31 cellular contexts compared by ENCODE assay signal in genomic region chr2:46018773-46019593, GRCh38.
DNase-seq lines count a peak whose midpoint lies in the region; ATAC-seq, FAIRE-seq and TF ChIP-seq lines count a peak whose summit lies in the region.
"Had no signal": no experiment of that assay in that cellular context is flagged by ENCODE, and none has a peak within 500 bp of the region (broad histone marks: within the 10 kb centered on the region; RNA-seq: fewer than 3 reads in every experiment).

No MANE protein-coding gene starts in this region.

- TF ChIP-seq RAD21 in A549 (conservative IDR thresholded peaks at IDR 0.05 in 1 of 2, IDR thresholded peaks at IDR 0.05 in 1 of 2) (no peak), H1 (IDR thresholded peaks at IDR 0.05 in 1 of 2, conservative IDR thresholded peaks at IDR 0.05 in 1 of 2; ENCODE audit: low read depth in 2 of 2, low read length in 2 of 2) (0 out of 4 replicates have a peak, but pooled peaks of 1 of the 2 experiments have one; percentile 5)

- intact Hi-C loops in activated CD4-positive, alpha-beta T cell treated with anti-CD3 and anti-CD28 coated beads, Interleukin-2, amount 10 ng/mL, durations not matched to agents 24 days and 14 days (cut with micrococcal nuclease), result no loop called here

- H3K23me2 ChIP-seq in H1 (ENCODE audit: low read depth, low read length), result no peaks in the 10 kb centered on the region

- H3K79me1 ChIP-seq in H1 (ENCODE audit: low read depth, low read length), result no peaks in the 10 kb centered on the region

- TF ChIP-seq POLR2A in A549 (IDR thresholded peaks at IDR 0.05; ENCODE audit: low read length) (no peak), H1 (IDR thresholded peaks at IDR 0.05; ENCODE audit: control extremely low read depth in 1 of 2, low read depth in 2 of 2, low read length in 2 of 2) (no peak)

- H2BK15ac ChIP-seq in H1 (ENCODE audit: low read length), result 0 out of 2 replicates have a peak overlapping the region, but pooled peaks have one; percentile 37

- H3K4me1 Mint-ChIP-seq in activated CD4-positive, alpha-beta T cell treated with anti-CD3 and anti-CD28 coated beads, Interleukin-2, amount 10 ng/mL, durations not matched to agents 24 days and 14 days, result peaks cover 42% of the 10 kb centered on the region
- H3K4me1 Mint-ChIP-seq: stimulated activated naive B cell treated with anti-CD40 and anti-IgM and Interleukin-4, amounts not matched to agents 10 μg/mL and 1 μg/mL and 100 μg/mL, for 72 hours had no signal

- no peak for DNase-seq in activated CD4-positive, alpha-beta T cell treated with anti-CD3 and anti-CD28 coated beads, Interleukin-2, amount 10 ng/mL, durations not matched to agents 24 days and 14 days
- DNase-seq in activated CD4-positive, alpha-beta T cell treated with anti-CD3 and anti-CD28 coated beads for 48 hours, result no peak
- no peak for DNase-seq in A549 (ENCODE audit: low read depth in 1 of 2, low spot score in 1 of 2)
- DNase-seq in H1 (ENCODE audit: low read depth in 1 of 2, low spot score in 2 of 2), result no peak
- no peak for DNase-seq in NK-92 (lab: John Stamatoyannopoulos, UW; ENCODE audit: unreplicated experiment)
- DNase-seq in AG20443 (ENCODE audit: low spot score), result no peak
- DNase-seq: activated CD4-positive, CD25-positive, alpha-beta regulatory T cell treated with anti-CD3 and anti-CD28 coated beads, Interleukin-2, amount 50 U/mL, for 72 hours; activated CD8-positive, alpha-beta memory T cell treated with anti-CD3 and anti-CD28 coated beads, Interleukin-2, amount 50 U/mL, for 48 hours; activated naive CD4-positive, alpha-beta T cell treated with anti-CD3 and anti-CD28 coated beads for 36 hours; COR-L47; cortex of kidney; DMS79; foreskin melanocyte; GM23248; Kasumi-1; naive B cell; NCI-H1930; NCI-H774; retina; stimulated activated CD4-positive, alpha-beta T cell treated with anti-CD3 and anti-CD28 coated beads, Interleukin-4, amount 100 ng/mL, for 1 hour; stimulated activated naive B cell treated with anti-CD40 and anti-IgM and Interleukin-4, amounts not matched to agents 10 μg/mL and 1 μg/mL and 100 μg/mL, for 72 hours; T-helper 9 cell; uterus had no signal

- no peak overlapping the region for H3K18ac ChIP-seq in H1 (ENCODE audit: extremely low read depth, low read length)

- POLR2A ChIA-PET in A549 (lab: Yijun Ruan, JAX) (no interaction called here), H1 (lab: Charles Lee; ENCODE audit: partially characterized antibody) (interaction anchor here (1.0 to 1.7 kb wide), 2 partner anchors 9 to 27 kb away, joined by 3 read pairs; no protein-coding TSS in a partner anchor)

- peak; percentile 72 to 80; a peak in 4 of 6 replicates for ATAC-seq in A549
- no peak for ATAC-seq in HG03432 (IDR thresholded peaks at IDR 0.05; ENCODE audit: unreplicated experiment)
- ATAC-seq: SK-N-SH treated with all-trans-retinoic acid at 6 μM for 48 hours; stimulated activated naive B cell treated with anti-CD40 and anti-IgM and Interleukin-4, amounts not matched to agents 10 μg/mL and 1 μg/mL and 100 μg/mL, for 72 hours had no signal

- H3K4me1 ChIP-seq in A549 (peaks cover 5% of the 10 kb centered on the region; the same call in 2 of the 3 replicates), H1 (replicated peaks in 1 of 4; ENCODE audit: control insufficient read depth in 3 of 4, insufficient read depth in 4 of 4, low read length in 3 of 4) (peaks cover 6 to 14% (median 9%) of the 10 kb centered on the region in 4 experiments; a peak in 6 of 7 replicates)
- H3K4me1 ChIP-seq: uterus had no signal

- H4K8ac ChIP-seq in H1 (ENCODE audit: extremely low read depth, insufficient read depth, low read length), result no peak overlapping the region

- no peaks in the 10 kb centered on the region for H3K9me3 ChIP-seq in A549
- 0 out of 4 replicates have a peak, but pooled peaks cover 0 to 3% of the 10 kb centered on the region in 2 experiments for H3K9me3 ChIP-seq in H1 (ENCODE audit: insufficient read depth in 2 of 2, low read depth in 1 of 2, low read length in 1 of 2)
- H3K9me3 ChIP-seq: esophagus muscularis mucosa, thoracic aorta, uterus had no signal

- H3K4me3 ChIP-seq in A549, result no peak overlapping the region
- no peak overlapping the region for H3K4me3 ChIP-seq in H1 (ENCODE audit: extremely low read depth in 1 of 4, insufficient read depth in 2 of 4, low read depth in 3 of 4, low read length in 4 of 4)
- H3K4me3 ChIP-seq: BLaER1 treated with 17β-estradiol and CSF1 and Interleukin-3, amounts not matched to agents 10 nM and 100 nM; cardiac muscle cell; esophagus muscularis mucosa; GM23248; thoracic aorta; uterus had no signal

- H3K27me3 Mint-ChIP-seq in activated CD4-positive, alpha-beta T cell treated with anti-CD3 and anti-CD28 coated beads, Interleukin-2, amount 10 ng/mL, durations not matched to agents 24 days and 14 days, result no peaks in the 10 kb centered on the region
- H3K27me3 Mint-ChIP-seq: naive B cell; stimulated activated naive B cell treated with anti-CD40 and anti-IgM and Interleukin-4, amounts not matched to agents 10 μg/mL and 1 μg/mL and 100 μg/mL, for 72 hours had no signal

- no peak overlapping the region for H3K9ac ChIP-seq in H1 (replicated peaks in 1 of 4; ENCODE audit: extremely low read depth in 1 of 4, low read depth in 3 of 4, low read length in 3 of 4)
- H3K9ac ChIP-seq: BLaER1 treated with 17β-estradiol and CSF1 and Interleukin-3, amounts not matched to agents 10 nM and 100 nM; GM23248 had no signal

- no peak overlapping the region for H2BK20ac ChIP-seq in H1 (ENCODE audit: low read length)

- H3K27ac Mint-ChIP-seq in activated CD4-positive, alpha-beta T cell treated with anti-CD3 and anti-CD28 coated beads, Interleukin-2, amount 10 ng/mL, durations not matched to agents 24 days and 14 days, result peak overlapping the region; percentile 77
- H3K27ac Mint-ChIP-seq: activated naive CD4-positive, alpha-beta T cell treated with anti-CD3 and anti-CD28 coated beads for 36 hours; stimulated activated naive B cell treated with anti-CD40 and anti-IgM and Interleukin-4, amounts not matched to agents 10 μg/mL and 1 μg/mL and 100 μg/mL, for 72 hours had no signal

- H2BK120ac ChIP-seq in H1 (replicated peaks; ENCODE audit: low read depth, low read length), result no peak overlapping the region

- no peak overlapping the region for H3K27ac ChIP-seq in A549
- no peak overlapping the region for H3K27ac ChIP-seq in VCaP
- no peak overlapping the region for H3K27ac ChIP-seq in H1 (ENCODE audit: low read depth, low read length)
- H3K27ac ChIP-seq: BLaER1 treated with 17β-estradiol and CSF1 and Interleukin-3, amounts not matched to agents 10 nM and 100 nM; cardiac muscle cell; esophagus muscularis mucosa; GM23248; thoracic aorta; uterus had no signal

- H2AK5ac ChIP-seq in H1 (ENCODE audit: low read depth, low read length), result no peak overlapping the region

- H3K56ac ChIP-seq in H1 (replicated peaks; ENCODE audit: insufficient read length, low read depth, low read length), result no peak overlapping the region

- no peak overlapping the region for H4K5ac ChIP-seq in H1 (ENCODE audit: insufficient read length, low read depth, low read length)

- no peak overlapping the region for H3K4me2 ChIP-seq in A549
- H3K4me2 ChIP-seq in H1 (ENCODE audit: insufficient read depth in 1 of 2, low read depth in 2 of 2, low read length in 2 of 2), result no peak overlapping the region
- H3K4me2 ChIP-seq: BLaER1 treated with 17β-estradiol and CSF1 and Interleukin-3, amounts not matched to agents 10 nM and 100 nM had no signal

- no peak overlapping the region; the same call in 1 of the 2 replicates for H2BK12ac ChIP-seq in H1 (ENCODE audit: low read depth, low read length)

- no peak overlapping the region for H3K23ac ChIP-seq in H1 (ENCODE audit: insufficient read length)

- no peak overlapping the region for H3K14ac ChIP-seq in H1 (ENCODE audit: insufficient read length)

- no peaks in the 10 kb centered on the region for H3K36me3 ChIP-seq in H1 (ENCODE audit: control insufficient read depth in 2 of 4, insufficient read depth in 4 of 4, low read length in 3 of 4)
- H3K36me3 ChIP-seq: cardiac muscle cell, thoracic aorta, uterus had no signal

- H2AFZ ChIP-seq in H1 (ENCODE audit: low read length), result no peak overlapping the region
- H2AFZ ChIP-seq: GM23248 had no signal

- H3K36me3 Mint-ChIP-seq in activated CD4-positive, alpha-beta T cell treated with anti-CD3 and anti-CD28 coated beads, Interleukin-2, amount 10 ng/mL, durations not matched to agents 24 days and 14 days (ENCODE audit: low read depth), result peaks cover 13% of the 10 kb centered on the region

- no peak overlapping the region for H3K4ac ChIP-seq in H1 (replicated peaks; ENCODE audit: insufficient read length, low read depth, low read length)

- no peak for FAIRE-seq in A549 (lab: Jason Lieb, UNC)
- FAIRE-seq in H1 (lab: Jason Lieb, UNC), result no peak
- FAIRE-seq: GM18507 had no signal

- CTCF ChIA-PET in A549 (lab: Yijun Ruan, JAX), result interaction anchor here (0.6 to 5.5 kb wide), 6 partner anchors 8 to 442 kb away, joined by 3 to 40 read pairs (median 7); no protein-coding TSS in a partner anchor
- CTCF ChIA-PET in H1 (lab: Charles Lee; ENCODE audit: partially characterized antibody), result interaction anchor here (0.8 to 2.0 kb wide), 11 partner anchors 9 to 347 kb away, joined by 3 to 12 read pairs (median 4); no protein-coding TSS in a partner anchor

- no peak overlapping the region for H4K91ac ChIP-seq in H1 (replicated peaks; ENCODE audit: insufficient read length, low read length)

- no peak overlapping the region for H2BK5ac ChIP-seq in H1 (ENCODE audit: low read depth, low read length)

- peaks cover 4% of the 10 kb centered on the region for H3K9me3 Mint-ChIP-seq in activated CD4-positive, alpha-beta T cell treated with anti-CD3 and anti-CD28 coated beads, Interleukin-2, amount 10 ng/mL, durations not matched to agents 24 days and 14 days
- H3K9me3 Mint-ChIP-seq: activated naive CD4-positive, alpha-beta T cell treated with anti-CD3 and anti-CD28 coated beads for 36 hours; naive B cell; stimulated activated naive B cell treated with anti-CD40 and anti-IgM and Interleukin-4, amounts not matched to agents 10 μg/mL and 1 μg/mL and 100 μg/mL, for 72 hours had no signal

- peak overlapping the region; percentile 45 for H3K4me3 Mint-ChIP-seq in activated CD4-positive, alpha-beta T cell treated with anti-CD3 and anti-CD28 coated beads, Interleukin-2, amount 10 ng/mL, durations not matched to agents 24 days and 14 days
- H3K4me3 Mint-ChIP-seq: activated naive CD4-positive, alpha-beta T cell treated with anti-CD3 and anti-CD28 coated beads for 36 hours; naive B cell; stimulated activated naive B cell treated with anti-CD40 and anti-IgM and Interleukin-4, amounts not matched to agents 10 μg/mL and 1 μg/mL and 100 μg/mL, for 72 hours had no signal

- TF ChIP-seq EP300 in A549 (IDR thresholded peaks at IDR 0.05) (no peak), H1 (IDR thresholded peaks at IDR 0.05; ENCODE audit: borderline replicate concordance in 1 of 2, low read depth in 2 of 2, low read length in 2 of 2) (no peak)

- TF ChIP-seq CTCF in A549 (IDR thresholded peaks at IDR 0.05), result no peak
- TF ChIP-seq CTCF in VCaP (conservative IDR thresholded peaks at IDR 0.05), result peak; percentile 53
- peak in 2 of 3 experiments; percentile 23 to 36; a peak in 2 of 4 replicates for TF ChIP-seq CTCF in H1 (IDR thresholded peaks at IDR 0.05; ENCODE audit: control extremely low read depth in 1 of 3, insufficient read depth in 1 of 3, low read depth in 1 of 3, low read length in 3 of 3)

- 92% methylated on average over 10 of the region's 10 CpGs for WGBS in A549 (ENCODE audit: missing lambda C conversion rate)
- 85% methylated on average over 10 of the region's 10 CpGs; no CpG with 5 or more reads in 1 of the 2 experiments for WGBS in H1 (ENCODE audit: extremely low coverage in 1 of 2, insufficient coverage in 1 of 2, insufficient read length in 1 of 2, insufficient replicate concordance in 2 of 2, low coverage in 1 of 2, low lambda C conversion rate in 2 of 2, missing lambda C conversion rate in 1 of 2), 2 experiments

- no peaks in the 10 kb centered on the region for H4K20me1 ChIP-seq in H1 (replicated peaks in 1 of 2; ENCODE audit: control insufficient read depth in 1 of 2, insufficient read depth in 2 of 2, low read length in 2 of 2)

- no peaks in the 10 kb centered on the region for H3K79me2 ChIP-seq in H1 (ENCODE audit: control insufficient read depth in 1 of 2, insufficient read depth in 2 of 2, low read length in 2 of 2)

- H3K27me3 ChIP-seq in H1 (replicated peaks in 1 of 4; ENCODE audit: control insufficient read depth in 3 of 4, extremely low read depth in 1 of 4, insufficient read depth in 3 of 4, low read length in 3 of 4), result no peaks in the 10 kb centered on the region
- H3K27me3 ChIP-seq: BLaER1 treated with 17β-estradiol and CSF1 and Interleukin-3, amounts not matched to agents 10 nM and 100 nM; cardiac muscle cell; esophagus muscularis mucosa; uterus had no signal
